In the genomic region with DNA sequence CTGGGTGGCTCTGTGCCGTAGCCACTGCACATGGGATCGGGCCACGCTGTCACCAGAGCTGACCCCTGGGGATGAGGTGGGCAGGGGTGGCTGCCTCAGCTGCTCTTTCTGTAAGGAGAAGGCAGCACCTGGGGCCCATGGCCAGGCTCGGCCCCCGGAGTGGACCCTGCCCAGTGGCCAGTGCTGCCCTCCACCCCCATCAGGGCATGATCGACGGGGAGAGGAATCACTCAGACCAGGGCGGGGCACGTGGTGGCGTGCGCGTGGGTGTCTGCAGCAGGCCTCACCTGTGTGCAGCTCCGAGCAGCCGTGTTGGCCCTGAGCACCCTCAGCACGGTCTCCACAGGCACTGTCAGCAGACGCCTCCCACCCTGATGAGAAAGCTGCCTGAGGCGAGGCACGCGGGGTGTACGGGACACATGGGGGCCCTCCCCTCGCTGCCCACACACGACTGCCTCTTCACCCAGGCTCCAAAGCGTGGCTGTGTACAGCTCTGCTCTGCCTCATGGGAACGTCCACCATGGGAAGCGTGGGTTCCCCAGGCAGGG, we compare ENCODE assay signal across 17 cellular contexts. TPM values are rescaled to one million over a fixed set of nuclear protein-coding genes. Genes with fewer than 3 reads are reported as not detected.
DNase-seq lines count a peak whose midpoint lies in the region; ATAC-seq, FAIRE-seq and TF ChIP-seq lines count a peak whose summit lies in the region.
"Had no signal": no experiment of that assay in that cellular context is flagged by ENCODE, and none has a peak within 500 bp of the region (broad histone marks: within the 10 kb centered on the region; RNA-seq: fewer than 3 reads in every experiment).

No MANE protein-coding gene starts in this region.

- H3K27ac Mint-ChIP-seq in activated CD4-positive, alpha-beta memory T cell treated with anti-CD3 and anti-CD28 coated beads, Interleukin-2, amount 10 ng/mL, durations not matched to agents 7 days and 5 days: no peak overlapping the region
- H3K27ac Mint-ChIP-seq in stimulated activated memory B cell treated with anti-CD40 and anti-IgM and Interleukin-4, amounts not matched to agents 10 μg/mL and 1 μg/mL and 100 μg/mL, for 72 hours: no peak overlapping the region

- TF ChIP-seq CTCF in HepG2 (CRISPR knock-in tag; IDR thresholded peaks at IDR 0.05): no peak
- TF ChIP-seq CTCF in right lobe of liver (IDR thresholded peaks at IDR 0.05): no peak

- POLR2A ChIA-PET in HepG2 (lab: Yijun Ruan, JAX): interaction anchor here (1.3 kb wide), 1 partner anchor 19 kb away, joined by 3 read pairs; the partner anchor contains the start of gene DNLZ
- POLR2A ChIA-PET in activated CD4-positive, alpha-beta memory T cell treated with anti-CD3 and anti-CD28 coated beads, Interleukin-2, amount 10 ng/mL, durations not matched to agents 7 days and 5 days (lab: Charles Lee): interaction anchor here (0.8 to 1.9 kb wide), 3 partner anchors 11 to 19 kb away, joined by 3 to 6 read pairs (median 3); no protein-coding TSS in a partner anchor

- H3K4me3 ChIP-seq in HepG2 (replicated peaks in 1 of 3; ENCODE audit: insufficient read depth in 1 of 3, low read depth in 2 of 3, low read length in 3 of 3): no peak overlapping the region
- H3K4me3 ChIP-seq in right lobe of liver: no peak overlapping the region

- BruUV-seq in HepG2 (replicated peaks; lab: Mats Ljungman, UMichigan): no TSS peak

- intact Hi-C loops in HepG2 (cut with micrococcal nuclease; ENCODE audit: unreplicated experiment) (no loop called here), right lobe of liver (cut with DNase I) (no loop called here)

- in situ Hi-C loops in HepG2 (cut with HindIII; ENCODE audit: extremely low pct_ligation_motif_present, low pct_unique_long_range_greater_than_20kb): no loop called here

- 0 out of 2 replicates have a peak, but pooled peaks cover 7% of the 10 kb centered on the region for H3K4me1 ChIP-seq in HepG2 (ENCODE audit: insufficient read depth, low read length)
- peaks cover 0 to 14% (median 0%) of the 10 kb centered on the region in 4 donors for H3K4me1 ChIP-seq in right lobe of liver

- H3K79me2 ChIP-seq in HepG2 (ENCODE audit: insufficient read depth, low read length): no peaks in the 10 kb centered on the region

- H3K4me1 Mint-ChIP-seq in activated CD4-positive, alpha-beta memory T cell treated with anti-CD3 and anti-CD28 coated beads, Interleukin-2, amount 10 ng/mL, durations not matched to agents 7 days and 5 days: peaks cover 11% of the 10 kb centered on the region
- no peaks in the 10 kb centered on the region for H3K4me1 Mint-ChIP-seq in stimulated activated memory B cell treated with anti-CD40 and anti-IgM and Interleukin-4, amounts not matched to agents 10 μg/mL and 1 μg/mL and 100 μg/mL, for 72 hours

- H3K4me2 ChIP-seq in HepG2 (ENCODE audit: low read depth, low read length): no peak overlapping the region
- H3K4me2 ChIP-seq: SK-N-SH had no signal

- DNase-seq in HepG2 (ENCODE audit: low spot score): no peak
- no peak for DNase-seq in right lobe of liver
- DNase-seq in activated CD4-positive, alpha-beta memory T cell treated with anti-CD3 and anti-CD28 coated beads, Interleukin-2, amount 10 ng/mL, durations not matched to agents 7 days and 5 days: no peak
- DNase-seq: AML-193, DMS79, H7, NCI-H1417 treated with DMSO at 0.1 percent for 48 hours, NCI-H187 treated with DMSO at 0.1 percent for 48 hours, NCI-H226, NCI-H524, NCI-H82, OCI-M1, SHP77, SK-N-SH had no signal

- CTCF ChIA-PET in HepG2 (lab: Yijun Ruan, JAX; ENCODE audit: low intra/inter-chr PET ratio, low total read pairs): no interaction called here
- CTCF ChIA-PET in activated CD4-positive, alpha-beta memory T cell treated with anti-CD3 and anti-CD28 coated beads, Interleukin-2, amount 10 ng/mL, durations not matched to agents 7 days and 5 days (lab: Charles Lee): no interaction called here

- H3K27me3 ChIP-seq in HepG2 (ENCODE audit: control insufficient read depth in 1 of 2, insufficient read depth in 2 of 2, low read length in 2 of 2): no peaks in the 10 kb centered on the region
- H3K27me3 ChIP-seq in right lobe of liver: no peaks in the 10 kb centered on the region

- no peak overlapping the region for H2AFZ ChIP-seq in HepG2 (ENCODE audit: low read length)

- 94% methylated on average over 19 of the region's 25 CpGs for WGBS in HepG2 (ENCODE audit: low lambda C conversion rate)
- WGBS in right lobe of liver (ENCODE audit: insufficient coverage, low coverage, low lambda C conversion rate, missing lambda C conversion rate): no CpG with 5 or more reads among the region's 25 CpGs

- no peaks in the 10 kb centered on the region for H3K9me3 Mint-ChIP-seq in activated CD4-positive, alpha-beta memory T cell treated with anti-CD3 and anti-CD28 coated beads, Interleukin-2, amount 10 ng/mL, durations not matched to agents 7 days and 5 days
- H3K9me3 Mint-ChIP-seq in stimulated activated memory B cell treated with anti-CD40 and anti-IgM and Interleukin-4, amounts not matched to agents 10 μg/mL and 1 μg/mL and 100 μg/mL, for 72 hours: no peaks in the 10 kb centered on the region
- H3K9me3 Mint-ChIP-seq: CD14-positive monocyte had no signal

- peaks cover 19% of the 10 kb centered on the region for H3K36me3 Mint-ChIP-seq in activated CD4-positive, alpha-beta memory T cell treated with anti-CD3 and anti-CD28 coated beads, Interleukin-2, amount 10 ng/mL, durations not matched to agents 7 days and 5 days (ENCODE audit: low read depth)
- H3K36me3 Mint-ChIP-seq in stimulated activated memory B cell treated with anti-CD40 and anti-IgM and Interleukin-4, amounts not matched to agents 10 μg/mL and 1 μg/mL and 100 μg/mL, for 72 hours: peaks cover 48% of the 10 kb centered on the region

- TF ChIP-seq POLR2A in HepG2 (IDR thresholded peaks at IDR 0.05; ENCODE audit: insufficient read depth in 1 of 2, low read depth in 2 of 2, low read length in 2 of 2): no peak
- TF ChIP-seq POLR2A in right lobe of liver (IDR thresholded peaks at IDR 0.05): no peak

- no peak overlapping the region for H3K27ac ChIP-seq in HepG2 (ENCODE audit: extremely low read length, insufficient read depth, low read length)
- no peak overlapping the region for H3K27ac ChIP-seq in right lobe of liver
- H3K27ac ChIP-seq: 22Rv1 had no signal

- H3K4me3 Mint-ChIP-seq in activated CD4-positive, alpha-beta memory T cell treated with anti-CD3 and anti-CD28 coated beads, Interleukin-2, amount 10 ng/mL, durations not matched to agents 7 days and 5 days: no peak overlapping the region
- H3K4me3 Mint-ChIP-seq in stimulated activated memory B cell treated with anti-CD40 and anti-IgM and Interleukin-4, amounts not matched to agents 10 μg/mL and 1 μg/mL and 100 μg/mL, for 72 hours: no peak overlapping the region
- H3K4me3 Mint-ChIP-seq: CD14-positive monocyte had no signal

- no peak for FAIRE-seq in HepG2 (lab: Jason Lieb, UNC)

- no peaks in the 10 kb centered on the region for H4K20me1 ChIP-seq in HepG2 (ENCODE audit: insufficient read depth, low read length)

- ATAC-seq in HepG2: no peak
- ATAC-seq in right lobe of liver: no peak
- no peak for ATAC-seq in stimulated activated memory B cell treated with anti-CD40 and anti-IgM and Interleukin-4, amounts not matched to agents 10 μg/mL and 1 μg/mL and 100 μg/mL, for 72 hours

- no peaks in the 10 kb centered on the region for H3K27me3 Mint-ChIP-seq in activated CD4-positive, alpha-beta memory T cell treated with anti-CD3 and anti-CD28 coated beads, Interleukin-2, amount 10 ng/mL, durations not matched to agents 7 days and 5 days
- H3K27me3 Mint-ChIP-seq in stimulated activated memory B cell treated with anti-CD40 and anti-IgM and Interleukin-4, amounts not matched to agents 10 μg/mL and 1 μg/mL and 100 μg/mL, for 72 hours: no peaks in the 10 kb centered on the region

- H3K9ac ChIP-seq in HepG2 (ENCODE audit: insufficient read depth, low read depth, low read length): no peak overlapping the region
- H3K9ac ChIP-seq: SK-N-SH had no signal

- H3K36me3 ChIP-seq in HepG2 (replicated peaks in 1 of 2; ENCODE audit: control insufficient read depth in 1 of 2, insufficient read depth in 2 of 2, low read length in 2 of 2) (peaks cover 22 to 48% of the 10 kb centered on the region in 2 experiments; a peak in 3 of 5 replicates), right lobe of liver (peaks cover 0 to 41% (median 13%) of the 10 kb centered on the region in 4 donors)

- no peak for TF ChIP-seq RAD21 in HepG2 (CRISPR knock-in tag; IDR thresholded peaks at IDR 0.05)

- H3K9me3 ChIP-seq in HepG2 (ENCODE audit: low read length): no peaks in the 10 kb centered on the region
- no peaks in the 10 kb centered on the region for H3K9me3 ChIP-seq in right lobe of liver
- H3K9me3 ChIP-seq: SK-N-SH had no signal

- no peak for TF ChIP-seq EP300 in HepG2 (IDR thresholded peaks at IDR 0.05; ENCODE audit: low read depth in 2 of 2, low read length in 2 of 2)
- TF ChIP-seq EP300 in HepG2 (CRISPR knock-in tag; IDR thresholded peaks at IDR 0.05; ENCODE audit: borderline replicate concordance): no peak

RNA-seq across cellular contexts. Expression of gene CARD9, which starts 8.6 kb away (rescaled TPM):
- total RNA-seq in HepG2 (2016; rRNA removed; fragmentation: Illumina TruSeq; extraction: Trizol) (3.6 and 7.4 TPM in 2 replicates), right lobe of liver (1 to 10 TPM in 3 of 6 experiments, under 1 TPM in 3; 0.48 to 1.6 (median 1.1) TPM)
- 2.1 TPM in 2 replicates for total RNA-seq in HepG2 (2016; cell fraction: cytosol; rRNA removed; fragmentation: Illumina TruSeq; extraction: Trizol; ENCODE audit: low read depth)
- 3.4 and 7.7 TPM in 2 replicates for total RNA-seq in HepG2 (2016; cell fraction: insoluble cytoplasmic fraction; rRNA removed; fragmentation: Illumina TruSeq; extraction: Trizol)
- 1.7 and 2.5 TPM in 2 replicates for total RNA-seq in HepG2 (2016; cell fraction: membrane; rRNA removed; fragmentation: Illumina TruSeq; extraction: Trizol)
- 7.9 and 8.9 TPM in 2 replicates for total RNA-seq in HepG2 (2016; cell fraction: nucleus; rRNA removed; fragmentation: Illumina TruSeq; extraction: Trizol)
- 3.3 and 7.2 TPM in 2 replicates for polyA plus RNA-seq in HepG2 (2011; rRNA removed)
- polyA plus RNA-seq in HepG2 (2011; cell fraction: cytosol; rRNA removed): 1.3 and 2.2 TPM in 2 replicates
- polyA plus RNA-seq in HepG2 (2011; cell fraction: nucleus; rRNA removed): 51.0 and 60.5 TPM in 2 replicates
- 2.6 and 4.5 TPM in 2 replicates for polyA plus RNA-seq in HepG2 (2012)
- 0.79 and 1.0 TPM in 2 replicates for polyA plus RNA-seq in HepG2 (2016; cell fraction: cytosol; fragmentation: Illumina TruSeq; extraction: Trizol; ENCODE audit: low read depth)
- polyA plus RNA-seq in HepG2 (2016; cell fraction: insoluble cytoplasmic fraction; fragmentation: Illumina TruSeq; extraction: Trizol; ENCODE audit: low read depth): 2.6 and 5.2 TPM in 2 replicates
- polyA plus RNA-seq in HepG2 (2016; cell fraction: membrane; fragmentation: Illumina TruSeq; extraction: Trizol; ENCODE audit: low read depth): 0.66 and 0.74 TPM in 2 replicates
- 23.4 and 24.3 TPM in 2 replicates for polyA plus RNA-seq in HepG2 (2016; cell fraction: nucleus; fragmentation: Illumina TruSeq; extraction: Trizol; ENCODE audit: insufficient read depth, low read depth)
- 2.0 and 6.6 TPM in 2 replicates for polyA minus RNA-seq in HepG2 (2011; rRNA and poly(A)+ RNA removed; ENCODE audit: low replicate concordance)
- polyA minus RNA-seq in HepG2 (2011; cell fraction: cytosol; rRNA and poly(A)+ RNA removed): 0.62 and 0.99 TPM in 2 replicates
- 8.3 and 8.4 TPM in 2 replicates for polyA minus RNA-seq in HepG2 (2011; cell fraction: nucleus; rRNA and poly(A)+ RNA removed)
- total RNA-seq in activated CD4-positive, alpha-beta memory T cell treated with anti-CD3 and anti-CD28 coated beads, Interleukin-2, amount 10 ng/mL, durations not matched to agents 7 days and 5 days: 1 to 10 TPM in 1 of 2 experiments, under 1 TPM in 1; 0.55 to 1.3 TPM

RNA-seq across cellular contexts. Expression of gene SNAPC4, which starts 17.9 kb away (rescaled TPM):
- total RNA-seq in HepG2 (2016; rRNA removed; fragmentation: Illumina TruSeq; extraction: Trizol) (4.3 and 6.0 TPM in 2 replicates), right lobe of liver (1 to 10 TPM; 3.8 to 6.5 (median 5.4) TPM)
- total RNA-seq in HepG2 (2016; cell fraction: cytosol; rRNA removed; fragmentation: Illumina TruSeq; extraction: Trizol; ENCODE audit: low read depth): 0.51 and 0.88 TPM in 2 replicates
- 3.9 and 6.1 TPM in 2 replicates for total RNA-seq in HepG2 (2016; cell fraction: insoluble cytoplasmic fraction; rRNA removed; fragmentation: Illumina TruSeq; extraction: Trizol)
- 1.5 TPM in 2 replicates for total RNA-seq in HepG2 (2016; cell fraction: membrane; rRNA removed; fragmentation: Illumina TruSeq; extraction: Trizol)
- total RNA-seq in HepG2 (2016; cell fraction: nucleus; rRNA removed; fragmentation: Illumina TruSeq; extraction: Trizol): 7.0 and 9.4 TPM in 2 replicates
- 2.0 and 3.3 TPM in 2 replicates for polyA plus RNA-seq in HepG2 (2011; rRNA removed)
- 1.0 and 1.7 TPM in 2 replicates for polyA plus RNA-seq in HepG2 (2011; cell fraction: cytosol; rRNA removed)
- polyA plus RNA-seq in HepG2 (2011; cell fraction: nucleus; rRNA removed): 20.5 and 27.4 TPM in 2 replicates
- 3.3 TPM in 2 replicates for polyA plus RNA-seq in HepG2 (2012)
- 0.61 and 0.67 TPM in 2 replicates for polyA plus RNA-seq in HepG2 (2016; cell fraction: cytosol; fragmentation: Illumina TruSeq; extraction: Trizol; ENCODE audit: low read depth)
- polyA plus RNA-seq in HepG2 (2016; cell fraction: insoluble cytoplasmic fraction; fragmentation: Illumina TruSeq; extraction: Trizol; ENCODE audit: low read depth): 3.3 and 4.8 TPM in 2 replicates
- polyA plus RNA-seq in HepG2 (2016; cell fraction: membrane; fragmentation: Illumina TruSeq; extraction: Trizol; ENCODE audit: low read depth): 1.2 and 1.3 TPM in 2 replicates
- polyA plus RNA-seq in HepG2 (2016; cell fraction: nucleus; fragmentation: Illumina TruSeq; extraction: Trizol; ENCODE audit: insufficient read depth, low read depth): 37.0 and 38.1 TPM in 2 replicates
- 1.5 and 5.2 TPM in 2 replicates for polyA minus RNA-seq in HepG2 (2011; rRNA and poly(A)+ RNA removed; ENCODE audit: low replicate concordance)
- 0.53 and 1.1 TPM in 2 replicates for polyA minus RNA-seq in HepG2 (2011; cell fraction: cytosol; rRNA and poly(A)+ RNA removed)
- 6.3 and 6.8 TPM in 2 replicates for polyA minus RNA-seq in HepG2 (2011; cell fraction: nucleus; rRNA and poly(A)+ RNA removed)
- 1 to 10 TPM; 8.8 TPM for total RNA-seq in activated CD4-positive, alpha-beta memory T cell treated with anti-CD3 and anti-CD28 coated beads, Interleukin-2, amount 10 ng/mL, durations not matched to agents 7 days and 5 days

RNA-seq across cellular contexts. Expression of gene DNLZ, which starts 18.5 kb away (rescaled TPM):
- 5.4 and 8.0 TPM in 2 replicates for total RNA-seq in HepG2 (2016; rRNA removed; fragmentation: Illumina TruSeq; extraction: Trizol)
- 8.5 and 9.7 TPM in 2 replicates for total RNA-seq in HepG2 (2016; cell fraction: cytosol; rRNA removed; fragmentation: Illumina TruSeq; extraction: Trizol; ENCODE audit: low read depth)
- total RNA-seq in HepG2 (2016; cell fraction: insoluble cytoplasmic fraction; rRNA removed; fragmentation: Illumina TruSeq; extraction: Trizol): 5.7 and 10.6 TPM in 2 replicates
- 8.2 and 10.5 TPM in 2 replicates for total RNA-seq in HepG2 (2016; cell fraction: membrane; rRNA removed; fragmentation: Illumina TruSeq; extraction: Trizol)
- total RNA-seq in HepG2 (2016; cell fraction: nucleus; rRNA removed; fragmentation: Illumina TruSeq; extraction: Trizol): 2.7 and 3.8 TPM in 2 replicates
- 3.4 and 4.5 TPM in 2 replicates for polyA plus RNA-seq in HepG2 (2011; rRNA removed)
- 1.9 and 8.6 TPM in 2 replicates for polyA plus RNA-seq in HepG2 (2011; cell fraction: cytosol; rRNA removed)
- 4.9 and 10.5 TPM in 2 replicates for polyA plus RNA-seq in HepG2 (2011; cell fraction: nucleus; rRNA removed)
- 1.9 and 2.8 TPM in 2 replicates for polyA plus RNA-seq in HepG2 (2012)
- 8.4 and 8.5 TPM in 2 replicates for polyA plus RNA-seq in HepG2 (2016; cell fraction: cytosol; fragmentation: Illumina TruSeq; extraction: Trizol; ENCODE audit: low read depth)
- 4.0 and 5.1 TPM in 2 replicates for polyA plus RNA-seq in HepG2 (2016; cell fraction: insoluble cytoplasmic fraction; fragmentation: Illumina TruSeq; extraction: Trizol; ENCODE audit: low read depth)
- polyA plus RNA-seq in HepG2 (2016; cell fraction: membrane; fragmentation: Illumina TruSeq; extraction: Trizol; ENCODE audit: low read depth): 6.4 and 6.8 TPM in 2 replicates
- 5.5 and 7.2 TPM in 2 replicates for polyA plus RNA-seq in HepG2 (2016; cell fraction: nucleus; fragmentation: Illumina TruSeq; extraction: Trizol; ENCODE audit: insufficient read depth, low read depth)
- polyA minus RNA-seq in HepG2 (2011; rRNA and poly(A)+ RNA removed; ENCODE audit: low replicate concordance): 0.90 and 2.5 TPM in 2 replicates
- 1.3 TPM in 1 of 2 replicates, not detected in the other for polyA minus RNA-seq in HepG2 (2011; cell fraction: cytosol; rRNA and poly(A)+ RNA removed)
- 2.6 and 2.8 TPM in 2 replicates for polyA minus RNA-seq in HepG2 (2011; cell fraction: nucleus; rRNA and poly(A)+ RNA removed)
- 10 to 100 TPM in 3 of 6 experiments, 1 to 10 TPM in 3; 5.0 to 26.0 (median 10.4) TPM for total RNA-seq in right lobe of liver
- 10 to 100 TPM; 11.5 TPM for total RNA-seq in activated CD4-positive, alpha-beta memory T cell treated with anti-CD3 and anti-CD28 coated beads, Interleukin-2, amount 10 ng/mL, durations not matched to agents 7 days and 5 days

RNA-seq across cellular contexts. Expression of gene ENTR1, which starts 28.4 kb away (rescaled TPM):
- total RNA-seq in HepG2 (2016; rRNA removed; fragmentation: Illumina TruSeq; extraction: Trizol) (56.6 and 76.4 TPM in 2 replicates), right lobe of liver (10 to 100 TPM; 27.9 to 53.5 (median 35.4) TPM)
- total RNA-seq in HepG2 (2016; cell fraction: cytosol; rRNA removed; fragmentation: Illumina TruSeq; extraction: Trizol; ENCODE audit: low read depth): 47.6 and 52.6 TPM in 2 replicates
- 51.9 and 75.7 TPM in 2 replicates for total RNA-seq in HepG2 (2016; cell fraction: insoluble cytoplasmic fraction; rRNA removed; fragmentation: Illumina TruSeq; extraction: Trizol)
- 90.1 and 92.9 TPM in 2 replicates for total RNA-seq in HepG2 (2016; cell fraction: membrane; rRNA removed; fragmentation: Illumina TruSeq; extraction: Trizol)
- 59.2 and 73.6 TPM in 2 replicates for total RNA-seq in HepG2 (2016; cell fraction: nucleus; rRNA removed; fragmentation: Illumina TruSeq; extraction: Trizol)
- 70.1 and 84.2 TPM in 2 replicates for polyA plus RNA-seq in HepG2 (2011; rRNA removed)
- polyA plus RNA-seq in HepG2 (2011; cell fraction: cytosol; rRNA removed): 35.5 and 40.6 TPM in 2 replicates
- polyA plus RNA-seq in HepG2 (2011; cell fraction: nucleus; rRNA removed): 236 and 246 TPM in 2 replicates
- 48.1 and 65.0 TPM in 2 replicates for polyA plus RNA-seq in HepG2 (2012)
- 47.0 and 48.8 TPM in 2 replicates for polyA plus RNA-seq in HepG2 (2016; cell fraction: cytosol; fragmentation: Illumina TruSeq; extraction: Trizol; ENCODE audit: low read depth)
- 57.5 and 58.8 TPM in 2 replicates for polyA plus RNA-seq in HepG2 (2016; cell fraction: insoluble cytoplasmic fraction; fragmentation: Illumina TruSeq; extraction: Trizol; ENCODE audit: low read depth)
- 70.9 TPM in 2 replicates for polyA plus RNA-seq in HepG2 (2016; cell fraction: membrane; fragmentation: Illumina TruSeq; extraction: Trizol; ENCODE audit: low read depth)
- 178 and 194 TPM in 2 replicates for polyA plus RNA-seq in HepG2 (2016; cell fraction: nucleus; fragmentation: Illumina TruSeq; extraction: Trizol; ENCODE audit: insufficient read depth, low read depth)
- 57.8 and 122 TPM in 2 replicates for polyA minus RNA-seq in HepG2 (2011; rRNA and poly(A)+ RNA removed; ENCODE audit: low replicate concordance)
- polyA minus RNA-seq in HepG2 (2011; cell fraction: cytosol; rRNA and poly(A)+ RNA removed): 17.6 and 22.7 TPM in 2 replicates
- 46.1 and 48.1 TPM in 2 replicates for polyA minus RNA-seq in HepG2 (2011; cell fraction: nucleus; rRNA and poly(A)+ RNA removed)
- total RNA-seq in activated CD4-positive, alpha-beta memory T cell treated with anti-CD3 and anti-CD28 coated beads, Interleukin-2, amount 10 ng/mL, durations not matched to agents 7 days and 5 days: 10 to 100 TPM; 49.2 to 54.9 TPM

RNA-seq across cellular contexts. Expression of gene PMPCA, which starts 28.4 kb away (rescaled TPM):
- 75.7 and 88.4 TPM in 2 replicates for total RNA-seq in HepG2 (2016; rRNA removed; fragmentation: Illumina TruSeq; extraction: Trizol)
- total RNA-seq in HepG2 (2016; cell fraction: cytosol; rRNA removed; fragmentation: Illumina TruSeq; extraction: Trizol; ENCODE audit: low read depth): 14.1 and 15.7 TPM in 2 replicates
- 70.5 and 92.4 TPM in 2 replicates for total RNA-seq in HepG2 (2016; cell fraction: insoluble cytoplasmic fraction; rRNA removed; fragmentation: Illumina TruSeq; extraction: Trizol)
- total RNA-seq in HepG2 (2016; cell fraction: membrane; rRNA removed; fragmentation: Illumina TruSeq; extraction: Trizol): 21.9 and 22.0 TPM in 2 replicates
- 58.2 and 62.3 TPM in 2 replicates for total RNA-seq in HepG2 (2016; cell fraction: nucleus; rRNA removed; fragmentation: Illumina TruSeq; extraction: Trizol)
- 70.2 and 80.2 TPM in 2 replicates for polyA plus RNA-seq in HepG2 (2011; rRNA removed)
- 44.9 and 55.2 TPM in 2 replicates for polyA plus RNA-seq in HepG2 (2011; cell fraction: cytosol; rRNA removed)
- polyA plus RNA-seq in HepG2 (2011; cell fraction: nucleus; rRNA removed): 206 and 222 TPM in 2 replicates
- 41.5 and 108 TPM in 2 replicates for polyA plus RNA-seq in HepG2 (2012)
- 10.1 and 10.7 TPM in 2 replicates for polyA plus RNA-seq in HepG2 (2016; cell fraction: cytosol; fragmentation: Illumina TruSeq; extraction: Trizol; ENCODE audit: low read depth)
- 86.9 and 90.6 TPM in 2 replicates for polyA plus RNA-seq in HepG2 (2016; cell fraction: insoluble cytoplasmic fraction; fragmentation: Illumina TruSeq; extraction: Trizol; ENCODE audit: low read depth)
- polyA plus RNA-seq in HepG2 (2016; cell fraction: membrane; fragmentation: Illumina TruSeq; extraction: Trizol; ENCODE audit: low read depth): 13.3 and 15.7 TPM in 2 replicates
- polyA plus RNA-seq in HepG2 (2016; cell fraction: nucleus; fragmentation: Illumina TruSeq; extraction: Trizol; ENCODE audit: insufficient read depth, low read depth): 114 and 129 TPM in 2 replicates
- 57.2 and 74.5 TPM in 2 replicates for polyA minus RNA-seq in HepG2 (2011; rRNA and poly(A)+ RNA removed; ENCODE audit: low replicate concordance)
- polyA minus RNA-seq in HepG2 (2011; cell fraction: cytosol; rRNA and poly(A)+ RNA removed): 22.3 and 23.8 TPM in 2 replicates
- polyA minus RNA-seq in HepG2 (2011; cell fraction: nucleus; rRNA and poly(A)+ RNA removed): 42.0 and 54.2 TPM in 2 replicates
- 10 to 100 TPM; 49.6 to 64.9 (median 52.8) TPM for total RNA-seq in right lobe of liver
- 10 to 100 TPM; 56.6 to 62.2 TPM for total RNA-seq in activated CD4-positive, alpha-beta memory T cell treated with anti-CD3 and anti-CD28 coated beads, Interleukin-2, amount 10 ng/mL, durations not matched to agents 7 days and 5 days
